ENCODE assay signal across 27 cellular contexts in genomic region chr2:100664021-100664755, GRCh38.
"Had no signal": no experiment of that assay in that cellular context is flagged by ENCODE, and none has a peak within 500 bp of the region (broad histone marks: within the 10 kb centered on the region; RNA-seq: fewer than 3 reads in every experiment).

No MANE protein-coding gene starts in this region.

- H3K9me3 ChIP-seq: pancreas, prostate gland, right lobe of liver, sigmoid colon, suprapubic skin, testis, tibial artery, transverse colon, vagina had no signal

- H3K4me1 ChIP-seq: prostate gland, right lobe of liver, sigmoid colon, suprapubic skin, testis, tibial artery, transverse colon, vagina had no signal

- H3K4me3 ChIP-seq: pancreas, prostate gland, right lobe of liver, sigmoid colon, suprapubic skin, testis, tibial artery, transverse colon, vagina had no signal

- H3K36me3 ChIP-seq: pancreas, prostate gland, right lobe of liver, sigmoid colon, suprapubic skin, tibial artery, transverse colon, vagina had no signal

- DNase-seq: naive B cell; naive thymus-derived CD8-positive, alpha-beta T cell; nephron progenitor cell; occipital lobe; pancreas; right cardiac atrium; right lobe of liver; sigmoid colon; small intestine; stimulated activated CD4-positive, alpha-beta T cell treated with anti-CD3 and anti-CD28 coated beads, Interleukin-15, amount 100 ng/mL, for 24 hours; stimulated activated CD4-positive, alpha-beta T cell treated with anti-CD3 and anti-CD28 coated beads, Interleukin-4, amount 100 ng/mL, for 1 hour; stimulated activated CD4-positive, alpha-beta T cell treated with anti-CD3 and anti-CD28 coated beads, Interleukin-4, amount 100 ng/mL, for 4 hours; stimulated activated CD8-positive, alpha-beta memory T cell treated with anti-CD3 and anti-CD28 coated beads, Interleukin-4, amount 100 ng/mL, for 48 hours; stimulated activated naive CD4-positive, alpha-beta T cell; stimulated activated naive CD8-positive, alpha-beta T cell treated with anti-CD3 and anti-CD28 coated beads, Interleukin-15, amount 100 ng/mL, for 72 hours; stimulated activated naive CD8-positive, alpha-beta T cell treated with anti-CD3 and anti-CD28 coated beads, Interleukin-15, Interleukin-2, amounts not matched to agents 100 U/mL and 50 U/mL, for 24 hours; substantia nigra; testis; tibial artery; transverse colon had no signal

- H3K4me3 Mint-ChIP-seq: naive B cell; naive thymus-derived CD8-positive, alpha-beta T cell; natural killer cell treated with Interleukin-12 subunit alpha and Interleukin-12 subunit beta and Interleukin-15 and Interleukin-18, amount 100 ng/mL, for 72 hours; nephron progenitor cell; neural crest cell; stimulated activated memory B cell treated with anti-CD40 and anti-IgM and Interleukin-4, amounts not matched to agents 10 μg/mL and 1 μg/mL and 100 μg/mL, for 72 hours; stimulated activated naive CD8-positive, alpha-beta T cell treated with anti-CD3 and anti-CD28 coated beads, Interleukin-15, amount 100 ng/mL, for 72 hours; type B pancreatic cell had no signal

- H3K27me3 ChIP-seq: pancreas, right lobe of liver, sigmoid colon, suprapubic skin, testis, tibial artery, transverse colon, vagina had no signal

- ATAC-seq: naive thymus-derived CD8-positive, alpha-beta T cell; natural killer cell treated with Interleukin-12 subunit alpha and Interleukin-12 subunit beta and Interleukin-15 and Interleukin-18, amount 100 ng/mL, for 72 hours; pancreas; right cardiac atrium; right lobe of liver; stimulated activated memory B cell treated with anti-CD40 and anti-IgM and Interleukin-4, amounts not matched to agents 10 μg/mL and 1 μg/mL and 100 μg/mL, for 72 hours; stimulated activated naive CD8-positive, alpha-beta T cell treated with anti-CD3 and anti-CD28 coated beads, Interleukin-15, amount 100 ng/mL, for 72 hours; stimulated activated naive CD8-positive, alpha-beta T cell treated with anti-CD3 and anti-CD28 coated beads, Interleukin-15, Interleukin-2, amounts not matched to agents 100 U/mL and 50 U/mL, for 24 hours had no signal

- H3K4me1 Mint-ChIP-seq: stimulated activated memory B cell treated with anti-CD40 and anti-IgM and Interleukin-4, amounts not matched to agents 10 μg/mL and 1 μg/mL and 100 μg/mL, for 72 hours; stimulated activated naive CD8-positive, alpha-beta T cell treated with anti-CD3 and anti-CD28 coated beads, Interleukin-15, amount 100 ng/mL, for 72 hours had no signal

- H3K27ac Mint-ChIP-seq: naive thymus-derived CD8-positive, alpha-beta T cell; natural killer cell treated with Interleukin-12 subunit alpha and Interleukin-12 subunit beta and Interleukin-15 and Interleukin-18, amount 100 ng/mL, for 72 hours; nephron progenitor cell; stimulated activated memory B cell treated with anti-CD40 and anti-IgM and Interleukin-4, amounts not matched to agents 10 μg/mL and 1 μg/mL and 100 μg/mL, for 72 hours; type B pancreatic cell had no signal

- H3K27me3 Mint-ChIP-seq: stimulated activated naive CD8-positive, alpha-beta T cell treated with anti-CD3 and anti-CD28 coated beads, Interleukin-15, amount 100 ng/mL, for 72 hours had no signal

- H3K9me3 Mint-ChIP-seq: naive thymus-derived CD8-positive, alpha-beta T cell; natural killer cell treated with Interleukin-12 subunit alpha and Interleukin-12 subunit beta and Interleukin-15 and Interleukin-18, amount 100 ng/mL, for 72 hours; nephron progenitor cell; neural crest cell; stimulated activated memory B cell treated with anti-CD40 and anti-IgM and Interleukin-4, amounts not matched to agents 10 μg/mL and 1 μg/mL and 100 μg/mL, for 72 hours; stimulated activated naive CD8-positive, alpha-beta T cell treated with anti-CD3 and anti-CD28 coated beads, Interleukin-15, amount 100 ng/mL, for 72 hours had no signal

- H3K36me3 Mint-ChIP-seq: naive B cell; naive thymus-derived CD8-positive, alpha-beta T cell; natural killer cell treated with Interleukin-12 subunit alpha and Interleukin-12 subunit beta and Interleukin-15 and Interleukin-18, amount 100 ng/mL, for 72 hours; stimulated activated memory B cell treated with anti-CD40 and anti-IgM and Interleukin-4, amounts not matched to agents 10 μg/mL and 1 μg/mL and 100 μg/mL, for 72 hours; type B pancreatic cell had no signal

- H3K27ac ChIP-seq: pancreas, prostate gland, right lobe of liver, sigmoid colon, suprapubic skin, testis, tibial artery, transverse colon, vagina had no signal
